In the genomic region with DNA sequence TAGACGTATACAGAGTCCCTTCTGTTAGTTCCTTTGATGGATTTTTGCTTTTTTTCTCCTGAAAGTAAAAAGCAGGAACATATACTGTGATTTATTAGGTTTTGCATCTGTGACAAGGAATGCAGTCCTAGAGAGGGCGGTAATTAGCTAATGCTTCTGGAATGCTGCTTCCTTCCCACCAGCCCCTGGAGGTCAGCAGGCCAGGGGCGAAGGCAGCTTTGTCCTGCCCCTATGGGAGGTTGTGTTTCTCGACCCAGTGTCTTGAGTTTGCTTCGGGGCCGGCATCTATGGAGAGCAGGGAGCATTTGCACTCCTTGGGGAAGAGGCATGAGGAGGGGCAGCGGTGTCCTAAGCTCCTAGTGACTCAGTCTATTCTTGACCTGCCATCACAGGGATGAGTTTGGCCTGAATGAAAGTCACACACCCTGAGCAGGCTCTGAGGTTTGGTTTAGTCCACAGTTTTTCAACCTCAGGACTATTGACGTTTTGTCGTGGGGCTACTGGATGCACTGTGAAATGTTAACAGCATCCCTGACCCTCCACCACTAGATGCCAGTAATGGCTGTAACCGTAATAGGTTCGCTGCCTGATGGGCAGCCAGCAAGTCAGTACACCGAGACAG, we compare ENCODE assay signal across 11 cellular contexts.
A peak's percentile ranks its signal among the peaks of the same experiment; 100 is the strongest.
DNase-seq lines count a peak whose midpoint lies in the region; ATAC-seq and TF ChIP-seq lines count a peak whose summit lies in the region.
"Had no signal": no experiment of that assay in that cellular context is flagged by ENCODE, and none has a peak within 500 bp of the region (broad histone marks: within the 10 kb centered on the region; RNA-seq: fewer than 3 reads in every experiment).

No MANE protein-coding gene starts in this region.

- H3K4me1 Mint-ChIP-seq in endothelial cell (ENCODE audit: unreplicated experiment) = peaks cover 21% of the 10 kb centered on the region
- H3K4me1 Mint-ChIP-seq in CD14-positive monocyte = peaks cover 6% of the 10 kb centered on the region
- H3K4me1 Mint-ChIP-seq: CD4-positive, CD25-positive, alpha-beta regulatory T cell had no signal

- ATAC-seq in lower lobe of right lung (peak; percentile 40 to 52), GM19328 (IDR thresholded peaks at IDR 0.05; ENCODE audit: unreplicated experiment) (no peak), GM18909 (IDR thresholded peaks at IDR 0.05; ENCODE audit: poor library complexity, unreplicated experiment) (no peak)

- H3K36me3 Mint-ChIP-seq in endothelial cell (ENCODE audit: low read depth, unreplicated experiment) (no peaks in the 10 kb centered on the region), CD14-positive monocyte (no peaks in the 10 kb centered on the region)
- H3K36me3 Mint-ChIP-seq: CD4-positive, CD25-positive, alpha-beta regulatory T cell had no signal

- intact Hi-C loops in lower lobe of right lung (cut with DNase I) (no loop called here), CD14-positive monocyte (cut with micrococcal nuclease) (no loop called here)

- no peak overlapping the region for H3K4me3 Mint-ChIP-seq in endothelial cell (ENCODE audit: unreplicated experiment)
- H3K4me3 Mint-ChIP-seq in CD14-positive monocyte = no peak overlapping the region
- H3K4me3 Mint-ChIP-seq: CD4-positive, CD25-positive, alpha-beta regulatory T cell had no signal

- H3K27me3 ChIP-seq in MG63 = no peaks in the 10 kb centered on the region
- H3K27me3 ChIP-seq in lower lobe of right lung (ENCODE audit: low read depth) = no peaks in the 10 kb centered on the region

- H3K27ac Mint-ChIP-seq in endothelial cell (ENCODE audit: unreplicated experiment) = peak overlapping the region; percentile 93
- H3K27ac Mint-ChIP-seq in CD14-positive monocyte = peak overlapping the region in 1 of 7 donors; percentile 16
- H3K27ac Mint-ChIP-seq: CD4-positive, CD25-positive, alpha-beta regulatory T cell had no signal

- H3K9me3 Mint-ChIP-seq in endothelial cell (ENCODE audit: unreplicated experiment) = no peaks in the 10 kb centered on the region
- no peaks in the 10 kb centered on the region for H3K9me3 Mint-ChIP-seq in CD14-positive monocyte
- H3K9me3 Mint-ChIP-seq: CD4-positive, CD25-positive, alpha-beta regulatory T cell had no signal

- H3K4me3 ChIP-seq in MG63 (no peak overlapping the region), lower lobe of right lung (no peak overlapping the region)
- H3K4me3 ChIP-seq: SK-N-MC had no signal

- H3K36me3 ChIP-seq in MG63 (no peaks in the 10 kb centered on the region), lower lobe of right lung (no peaks in the 10 kb centered on the region)

- peaks cover 18% of the 10 kb centered on the region for H3K4me1 ChIP-seq in lower lobe of right lung

- H3K9me3 ChIP-seq in MG63 (no peaks in the 10 kb centered on the region), lower lobe of right lung (no peaks in the 10 kb centered on the region)

- TF ChIP-seq CTCF in endothelial cell (IDR thresholded peaks at IDR 0.05; ENCODE audit: unreplicated experiment) (no peak), lower lobe of right lung (IDR thresholded peaks at IDR 0.05) (no peak), CD14-positive monocyte (IDR thresholded peaks at IDR 0.05) (no peak)

- peak; percentile 50 for DNase-seq in AG20443 (ENCODE audit: low spot score)
- DNase-seq in MG63 = peak; percentile 38
- DNase-seq in endothelial cell (ENCODE audit: low spot score) = peak; percentile 38
- DNase-seq in lower lobe of right lung = no peak
- no peak for DNase-seq in NCI-H2081 (lab: John Stamatoyannopoulos, UW)
- no peak for DNase-seq in CD14-positive monocyte (ENCODE audit: low spot score)
- DNase-seq: CD4-positive, CD25-positive, alpha-beta regulatory T cell; head of caudate nucleus had no signal

- peaks cover 2% of the 10 kb centered on the region for H3K27me3 Mint-ChIP-seq in endothelial cell (ENCODE audit: unreplicated experiment)
- H3K27me3 Mint-ChIP-seq in CD14-positive monocyte (ENCODE audit: low read depth in 3 of 3) = peaks cover 4 to 6% (median 5%) of the 10 kb centered on the region in 3 donors
- H3K27me3 Mint-ChIP-seq: CD4-positive, CD25-positive, alpha-beta regulatory T cell had no signal

- no peak overlapping the region for H3K27ac ChIP-seq in lower lobe of right lung
- H3K27ac ChIP-seq: SK-N-MC had no signal

Comparison
In these comparisons a context has a peak if more than half of its experiments do, and no peak if none do; other contexts are left out.
1. DNase-seq: peak in AG20443 (single experiment), MG63 (single experiment) and endothelial cell (single experiment); none in lower lobe of right lung (single experiment), NCI-H2081 (0 of 2) and CD14-positive monocyte (single experiment).
2. ATAC-seq: peak in lower lobe of right lung (2 of 2); none in GM19328 (single experiment) and GM18909 (single experiment).